Comparison of ENCODE assay signal across 9 cellular contexts in the genomic region with DNA sequence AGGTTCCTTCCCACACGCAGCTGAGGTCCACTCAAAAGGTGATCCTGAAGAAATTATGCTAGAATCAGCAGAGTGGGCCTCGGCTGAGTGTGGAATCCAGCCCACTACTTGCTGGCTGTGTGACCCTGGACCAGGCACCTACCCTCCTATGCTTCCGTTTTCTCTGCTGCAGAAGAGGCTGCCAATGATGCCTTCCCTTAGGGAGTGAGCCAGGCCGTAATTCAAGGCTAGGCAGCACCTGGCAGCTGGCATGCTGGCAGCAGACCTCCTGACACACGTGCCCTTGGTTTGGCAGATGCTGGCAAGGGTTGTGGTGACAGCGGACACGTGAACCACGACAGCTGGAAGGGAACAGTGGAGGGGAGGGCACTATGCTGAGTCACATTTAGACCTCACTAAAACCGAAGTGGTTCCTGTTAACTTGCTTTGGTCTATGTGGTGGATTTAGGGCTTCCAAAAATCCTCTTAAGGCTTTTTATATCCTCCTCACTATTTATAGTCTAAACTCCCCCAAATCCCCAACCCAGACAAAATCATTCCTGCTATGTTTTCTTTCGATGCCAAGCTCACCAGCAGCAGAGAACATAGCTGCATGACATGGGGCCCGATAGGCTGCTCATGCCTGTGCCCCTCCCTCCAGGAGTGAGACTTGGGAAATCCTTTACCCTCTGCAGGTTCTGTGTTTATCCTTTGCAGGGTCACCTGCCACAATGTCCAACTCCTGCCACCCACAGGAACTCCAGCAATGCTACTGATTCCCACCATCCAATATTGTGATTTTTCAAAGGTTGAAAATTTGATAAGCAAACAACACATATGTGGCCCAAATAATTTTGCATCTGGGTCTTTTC. TPM values are rescaled to one million over a fixed set of nuclear protein-coding genes. Genes with fewer than 3 reads are reported as not detected.
A peak's percentile ranks its signal among the peaks of the same experiment; 100 is the strongest.
DNase-seq lines count a peak whose midpoint lies in the region; ATAC-seq and TF ChIP-seq lines count a peak whose summit lies in the region.
"Had no signal": no experiment of that assay in that cellular context is flagged by ENCODE, and none has a peak within 500 bp of the region (broad histone marks: within the 10 kb centered on the region; RNA-seq: fewer than 3 reads in every experiment).

No MANE protein-coding gene starts in this region.

- intact Hi-C loops in PC-3 (cut with micrococcal nuclease) = no loop called here

- CTCF ChIA-PET in activated CD8-positive, alpha-beta memory T cell treated with anti-CD3 and anti-CD28 coated beads, Interleukin-2, amount 10 ng/mL, durations not matched to agents 7 days and 5 days (lab: Charles Lee) = interaction anchor here (1.1 kb wide), 1 partner anchor 211 kb away, joined by 4 read pairs; no protein-coding TSS in a partner anchor
- CTCF ChIA-PET in PC-3 (lab: Charles Lee) = no interaction called here

- H4K20me1 ChIP-seq in PC-3 (ENCODE audit: low read length) = no peaks in the 10 kb centered on the region

- H3K9ac ChIP-seq in PC-3 (ENCODE audit: low read length) = no peak overlapping the region

- peak; percentile 63 for ATAC-seq in activated CD8-positive, alpha-beta memory T cell treated with anti-CD3 and anti-CD28 coated beads, Interleukin-2, amount 10 ng/mL, durations not matched to agents 7 days and 5 days
- peak; percentile 66 for ATAC-seq in HG03196 (IDR thresholded peaks at IDR 0.05; ENCODE audit: unreplicated experiment)
- ATAC-seq in PC-3 = no peak

- H3K4me1 ChIP-seq in PC-3 (ENCODE audit: insufficient read depth, low read length) = no peaks in the 10 kb centered on the region

- no peaks in the 10 kb centered on the region for H3K36me3 Mint-ChIP-seq in activated CD8-positive, alpha-beta memory T cell treated with anti-CD3 and anti-CD28 coated beads, Interleukin-2, amount 10 ng/mL, durations not matched to agents 7 days and 5 days
- H3K36me3 Mint-ChIP-seq in progenitor cell of endocrine pancreas (ENCODE audit: insufficient read depth) = no peaks in the 10 kb centered on the region
- H3K36me3 Mint-ChIP-seq: CD4-positive, CD25-positive, alpha-beta regulatory T cell had no signal

- peaks cover 9% of the 10 kb centered on the region; the same call in 1 of the 2 replicates for H3K27me3 ChIP-seq in PC-3 (ENCODE audit: low read length)

- H3F3A ChIP-seq in PC-3 (ENCODE audit: low read length, unreplicated experiment) = no peaks in the 10 kb centered on the region

- H3K9me3 ChIP-seq in PC-3 (ENCODE audit: low read length) = no peaks in the 10 kb centered on the region

- H3K9me2 ChIP-seq in PC-3 (replicated peaks; ENCODE audit: low read length) = no peaks in the 10 kb centered on the region

- peak; percentile 73 for DNase-seq in activated CD8-positive, alpha-beta memory T cell treated with anti-CD3 and anti-CD28 coated beads, Interleukin-2, amount 10 ng/mL, durations not matched to agents 7 days and 5 days
- DNase-seq in activated CD8-positive, alpha-beta memory T cell treated with anti-CD3 and anti-CD28 coated beads, Interleukin-2, amount 50 U/mL, for 4 hours = no peak
- DNase-seq in PC-3 (peak; percentile 18), midbrain (lab: John Stamatoyannopoulos, UW) (peak; percentile 23), progenitor cell of endocrine pancreas (ENCODE audit: low spot score, unreplicated experiment) (no peak), DMS114 treated with DMSO at 0.1 percent for 48 hours (lab: John Stamatoyannopoulos, UW; ENCODE audit: unreplicated experiment) (no peak), activated T-cell treated with anti-CD3 and anti-CD28 coated beads for 4 hours (no peak)

- peaks cover 64% of the 10 kb centered on the region for H3K27me3 Mint-ChIP-seq in activated CD8-positive, alpha-beta memory T cell treated with anti-CD3 and anti-CD28 coated beads, Interleukin-2, amount 10 ng/mL, durations not matched to agents 7 days and 5 days
- peaks cover 45% of the 10 kb centered on the region for H3K27me3 Mint-ChIP-seq in progenitor cell of endocrine pancreas

- H3K36me3 ChIP-seq in PC-3 (ENCODE audit: low read depth, low read length) = no peaks in the 10 kb centered on the region

- no peak overlapping the region for H3K4me3 Mint-ChIP-seq in activated CD8-positive, alpha-beta memory T cell treated with anti-CD3 and anti-CD28 coated beads, Interleukin-2, amount 10 ng/mL, durations not matched to agents 7 days and 5 days
- no peak overlapping the region for H3K4me3 Mint-ChIP-seq in progenitor cell of endocrine pancreas (ENCODE audit: low read depth)

- BruUV-seq in PC-3 (replicated peaks; lab: Mats Ljungman, UMichigan) = no TSS peak

- POLR2A ChIA-PET in PC-3 (lab: Charles Lee; ENCODE audit: unreplicated experiment) = no interaction called here

- no peaks in the 10 kb centered on the region for H3K9me3 Mint-ChIP-seq in activated CD8-positive, alpha-beta memory T cell treated with anti-CD3 and anti-CD28 coated beads, Interleukin-2, amount 10 ng/mL, durations not matched to agents 7 days and 5 days (ENCODE audit: low read depth)
- no peaks in the 10 kb centered on the region for H3K9me3 Mint-ChIP-seq in progenitor cell of endocrine pancreas (ENCODE audit: low read depth)

- no peak overlapping the region for H2AFZ ChIP-seq in PC-3 (ENCODE audit: low read length)

- peaks cover 30% of the 10 kb centered on the region for H3K4me1 Mint-ChIP-seq in activated CD8-positive, alpha-beta memory T cell treated with anti-CD3 and anti-CD28 coated beads, Interleukin-2, amount 10 ng/mL, durations not matched to agents 7 days and 5 days
- peaks cover 26% of the 10 kb centered on the region for H3K4me1 Mint-ChIP-seq in progenitor cell of endocrine pancreas (ENCODE audit: low read depth)

- H3K4me2 ChIP-seq in PC-3 (ENCODE audit: low read length) = no peak overlapping the region

- TF ChIP-seq CTCF in PC-3 (conservative IDR thresholded peaks at IDR 0.05; ENCODE audit: low read depth, low read length) (no peak), progenitor cell of endocrine pancreas (IDR thresholded peaks at IDR 0.05; ENCODE audit: unreplicated experiment) (no peak)

- no peaks in the 10 kb centered on the region for H3K79me2 ChIP-seq in PC-3 (ENCODE audit: low read length)

- H3K4me3 ChIP-seq in PC-3 (ENCODE audit: low read length) = no peak overlapping the region

- no peak overlapping the region for H3K27ac Mint-ChIP-seq in activated CD8-positive, alpha-beta memory T cell treated with anti-CD3 and anti-CD28 coated beads, Interleukin-2, amount 10 ng/mL, durations not matched to agents 7 days and 5 days
- H3K27ac Mint-ChIP-seq in progenitor cell of endocrine pancreas = no peak overlapping the region
- H3K27ac Mint-ChIP-seq: CD4-positive, CD25-positive, alpha-beta regulatory T cell had no signal

- no peak overlapping the region for H3K27ac ChIP-seq in PC-3 (ENCODE audit: low read length)

RNA-seq across cellular contexts. Expression of a gene that starts 10.6 kb away (rescaled TPM):
- 1 to 10 TPM in 1 of 2 experiments, under 1 TPM in 1; 0.44 to 1.5 TPM for total RNA-seq in activated CD8-positive, alpha-beta memory T cell treated with anti-CD3 and anti-CD28 coated beads, Interleukin-2, amount 10 ng/mL, durations not matched to agents 7 days and 5 days
- total RNA-seq in PC-3 (2014; rRNA removed) = 2.7 and 3.7 TPM in 2 replicates
- 1.8 and 3.6 TPM in 2 replicates for total RNA-seq in progenitor cell of endocrine pancreas

Comparison
In these comparisons a context has a peak if more than half of its experiments do, and no peak if none do; other contexts are left out.
1. DNase-seq: peak in activated CD8-positive, alpha-beta memory T cell treated with anti-CD3 and anti-CD28 coated beads, Interleukin-2, amount 10 ng/mL, durations not matched to agents 7 days and 5 days (single experiment), PC-3 (single experiment) and midbrain (single experiment); none in activated CD8-positive, alpha-beta memory T cell treated with anti-CD3 and anti-CD28 coated beads, Interleukin-2, amount 50 U/mL, for 4 hours (single experiment), progenitor cell of endocrine pancreas (single experiment), DMS114 treated with DMSO at 0.1 percent for 48 hours (single experiment) and activated T-cell treated with anti-CD3 and anti-CD28 coated beads for 4 hours (single experiment).